8 cellular contexts compared by ENCODE assay signal in the genomic region with DNA sequence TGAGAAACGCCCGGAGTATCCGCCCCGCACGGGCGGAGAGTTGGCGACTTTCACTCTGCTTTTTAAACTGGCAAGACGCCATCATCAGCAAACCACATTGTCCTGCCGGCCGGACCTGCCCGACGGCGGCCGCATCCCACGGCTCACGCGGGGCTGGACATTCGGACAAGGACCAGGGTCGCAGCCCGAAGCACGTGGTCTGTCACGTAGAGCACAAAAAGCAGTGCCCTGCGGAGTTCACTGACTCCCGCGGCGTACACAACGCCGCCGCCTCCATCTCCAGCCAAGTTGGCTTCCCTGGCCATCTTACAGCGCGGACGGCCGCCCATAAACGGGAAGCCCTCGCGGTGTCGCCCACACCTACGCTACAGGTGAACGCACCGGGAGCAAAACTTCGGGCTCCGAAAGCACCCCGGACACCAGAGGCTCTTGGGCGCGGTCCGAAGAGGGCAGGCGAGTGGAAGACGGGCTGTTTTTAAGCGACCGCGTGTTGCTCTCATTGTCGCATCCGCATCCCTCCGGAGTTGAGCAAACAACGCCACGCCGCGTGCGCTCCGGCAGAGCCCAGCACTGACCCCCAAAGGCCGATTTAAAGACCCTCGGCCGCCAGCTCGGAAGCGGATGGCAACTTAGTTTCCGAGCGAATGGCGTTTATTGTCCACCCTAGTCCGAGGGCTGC. TPM values are rescaled to one million over a fixed set of nuclear protein-coding genes. Genes with fewer than 3 reads are reported as not detected.
DNase-seq lines count a peak whose midpoint lies in the region; TF ChIP-seq lines count a peak whose summit lies in the region.

No MANE protein-coding gene starts in this region.

- no peaks in the 10 kb centered on the region for H3K27me3 ChIP-seq in muscle layer of duodenum (ENCODE audit: low read depth, low read length)

- H3K4me1 ChIP-seq in muscle layer of duodenum (ENCODE audit: control insufficient read depth in 1 of 2, insufficient read depth in 2 of 2, low read length in 2 of 2), result peaks cover 0 to 7% of the 10 kb centered on the region in 2 donors

- no peaks in the 10 kb centered on the region for H3K36me3 ChIP-seq in muscle layer of duodenum (ENCODE audit: control insufficient read depth in 1 of 2, insufficient read depth in 2 of 2, low read length in 2 of 2)

- H3K4me3 ChIP-seq in HFF-Myc (replicated peaks; ENCODE audit: low read depth, low read length), result peak overlapping the region; percentile 87
- peak overlapping the region; percentile 96 for H3K4me3 ChIP-seq in epithelial cell of proximal tubule (ENCODE audit: low read depth, low read length)
- H3K4me3 ChIP-seq in muscle layer of duodenum (ENCODE audit: low read depth in 1 of 2, low read length in 2 of 2), result peak overlapping the region; percentile 85 to 96

- H3K9me3 ChIP-seq in muscle layer of duodenum (ENCODE audit: control insufficient read depth in 1 of 2, low read length in 2 of 2), result no peaks in the 10 kb centered on the region

- TF ChIP-seq CTCF in HFF-Myc (IDR thresholded peaks at IDR 0.05; ENCODE audit: low read depth, low read length, missing control alignments) (no peak), epithelial cell of proximal tubule (conservative IDR thresholded peaks at IDR 0.05; ENCODE audit: low read depth, low read length) (no peak)

- H3K27ac ChIP-seq in muscle layer of duodenum (ENCODE audit: low read length), result peak overlapping the region; percentile 93

- DNase-seq in DMS79 treated with DMSO at 0.1 percent for 48 hours (lab: John Stamatoyannopoulos, UW), result peak; percentile 67
- no peak for DNase-seq in HFF-Myc (ENCODE audit: extremely low read depth, low read depth)
- DNase-seq in NCI-H69 (lab: John Stamatoyannopoulos, UW), result peak; percentile 99
- peak; percentile 19 for DNase-seq in activated T-cell treated with anti-CD3 and anti-CD28 coated beads for 1 hour (ENCODE audit: low read depth)
- no peak for DNase-seq in epithelial cell of proximal tubule (ENCODE audit: low read depth)
- peak; percentile 19 to 31 for DNase-seq in stimulated activated CD8-positive, alpha-beta memory T cell treated with anti-CD3 and anti-CD28 coated beads, Interleukin-7, amount 100 ng/mL, for 4 hours (ENCODE audit: low read depth in 2 of 2)
- no peak for DNase-seq in HPDE6-E6E7 (ENCODE audit: extremely low spot score)

RNA-seq across cellular contexts. Expression of a gene that starts 1.0 kb away (rescaled TPM):
- total RNA-seq in epithelial cell of proximal tubule, result 93.5 and 130 TPM in 2 replicates

Comparison
In these comparisons a context has a peak if more than half of its experiments do, and no peak if none do; other contexts are left out.
1. DNase-seq: peak in DMS79 treated with DMSO at 0.1 percent for 48 hours (single experiment), NCI-H69 (single experiment), activated T-cell treated with anti-CD3 and anti-CD28 coated beads for 1 hour (single experiment) and stimulated activated CD8-positive, alpha-beta memory T cell treated with anti-CD3 and anti-CD28 coated beads, Interleukin-7, amount 100 ng/mL, for 4 hours (2 of 2); none in HFF-Myc (single experiment), epithelial cell of proximal tubule (single experiment) and HPDE6-E6E7 (single experiment).
2. Peak in every context shown above with its lines, with median percentiles within 50 percentile points of each other: H3K4me3 ChIP-seq.